In the genomic region with DNA sequence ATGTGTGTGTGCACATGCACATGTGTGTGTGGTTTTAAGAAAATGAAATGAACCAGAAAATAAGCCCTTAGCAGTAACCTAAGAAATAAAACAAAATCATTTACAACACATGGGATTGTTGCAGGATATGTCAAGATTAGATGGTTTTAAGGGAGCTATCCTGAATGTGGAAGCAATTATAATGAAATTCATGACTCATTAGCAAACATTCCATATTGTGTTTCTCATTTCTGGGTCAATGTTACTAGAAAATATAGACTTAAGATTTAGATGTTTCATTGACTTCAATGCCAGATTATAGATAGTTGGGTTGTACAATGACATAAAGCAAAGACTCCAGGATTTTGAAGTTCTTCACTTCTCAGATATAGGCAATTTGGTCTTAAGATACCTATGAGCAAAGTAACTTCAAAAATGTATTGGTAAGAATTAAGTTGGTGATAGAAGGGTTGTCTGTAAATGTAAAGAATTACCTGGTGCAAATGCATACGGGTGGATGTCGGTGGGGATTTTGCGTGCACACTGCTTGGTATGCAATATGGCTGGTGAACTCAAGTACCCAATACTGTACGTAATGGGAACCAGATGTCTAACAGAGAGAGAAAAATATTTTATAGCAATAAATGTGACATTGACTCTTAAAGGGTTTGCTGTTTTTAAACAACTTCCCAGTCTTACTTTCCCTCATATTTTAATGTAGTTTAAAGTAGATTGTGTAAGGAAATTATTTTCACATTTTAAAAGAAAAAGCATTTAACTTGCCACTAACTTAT, we compare ENCODE assay signal across 20 cellular contexts. TPM values are rescaled to one million over a fixed set of nuclear protein-coding genes. Genes with fewer than 3 reads are reported as not detected.
DNase-seq lines count a peak whose midpoint lies in the region; ATAC-seq and TF ChIP-seq lines count a peak whose summit lies in the region.
"Had no signal": no experiment of that assay in that cellular context is flagged by ENCODE, and none has a peak within 500 bp of the region (broad histone marks: within the 10 kb centered on the region; RNA-seq: fewer than 3 reads in every experiment).

No MANE protein-coding gene starts in this region.

- no peaks in the 10 kb centered on the region for H3K4me1 ChIP-seq in ascending aorta
- no peaks in the 10 kb centered on the region for H3K4me1 ChIP-seq in MM.1S (ENCODE audit: low read length)
- H3K4me1 ChIP-seq: prostate gland, uterus had no signal

- no peaks in the 10 kb centered on the region for H4K20me1 ChIP-seq in MM.1S (ENCODE audit: insufficient read depth, low read length)

- intact Hi-C loops in ascending aorta (cut with DNase I), result no loop called here

- H3K9me2 ChIP-seq in MM.1S (replicated peaks; ENCODE audit: insufficient read depth, low read length), result no peaks in the 10 kb centered on the region

- H3K36me3 ChIP-seq in ascending aorta, result peaks cover 0 to 8% of the 10 kb centered on the region in 2 donors
- no peaks in the 10 kb centered on the region for H3K36me3 ChIP-seq in MM.1S (replicated peaks; ENCODE audit: insufficient read depth, low read length)
- H3K36me3 ChIP-seq: prostate gland, uterus had no signal

- no peak overlapping the region for H3K4me3 ChIP-seq in cardiac fibroblast (replicated peaks in 1 of 2; ENCODE audit: low read depth in 2 of 2, low read length in 2 of 2)
- H3K4me3 ChIP-seq in ascending aorta, result no peak overlapping the region
- H3K4me3 ChIP-seq in MM.1S (ENCODE audit: low read length), result no peak overlapping the region
- H3K4me3 ChIP-seq: prostate gland, uterus had no signal

- H3K9me3 ChIP-seq in ascending aorta (no peaks in the 10 kb centered on the region), MM.1S (replicated peaks; ENCODE audit: insufficient read depth, low read length) (no peaks in the 10 kb centered on the region)
- H3K9me3 ChIP-seq: prostate gland, uterus had no signal

- TF ChIP-seq CTCF in AG09319 (IDR thresholded peaks at IDR 0.05; ENCODE audit: low read depth, low read length) (no peak), cardiac fibroblast (IDR thresholded peaks at IDR 0.05; ENCODE audit: low read depth, low read length) (no peak), ascending aorta (IDR thresholded peaks at IDR 0.05) (no peak), MM.1S (IDR thresholded peaks at IDR 0.05; ENCODE audit: low read length) (no peak)

- no peak overlapping the region for H3K9ac ChIP-seq in MM.1S (ENCODE audit: low read length)

- no peak for ATAC-seq in HG02798 (IDR thresholded peaks at IDR 0.05; ENCODE audit: poor library complexity, unreplicated experiment)
- ATAC-seq in HG02840 (IDR thresholded peaks at IDR 0.05; ENCODE audit: low FRiP score, unreplicated experiment), result no peak
- ATAC-seq: stimulated activated naive CD8-positive, alpha-beta T cell treated with anti-CD3 and anti-CD28 coated beads, Interleukin-15, amount 100 ng/mL, for 72 hours had no signal

- no peak overlapping the region for H2AFZ ChIP-seq in MM.1S (ENCODE audit: low read length)

- H3K27me3 ChIP-seq in ascending aorta (no peaks in the 10 kb centered on the region), MM.1S (replicated peaks; ENCODE audit: insufficient read depth, low read length) (no peaks in the 10 kb centered on the region)
- H3K27me3 ChIP-seq: uterus had no signal

- no peaks in the 10 kb centered on the region for H3F3A ChIP-seq in MM.1S (ENCODE audit: insufficient read depth, low read length)

- peak; percentile 67 for DNase-seq in AG09319 (ENCODE audit: extremely low read depth, low read depth)
- peak; percentile 72 for DNase-seq in M059J (ENCODE audit: low read depth)
- DNase-seq in cardiac fibroblast (ENCODE audit: low read depth in 2 of 2), result peak; percentile 44 to 68
- DNase-seq in iris pigment epithelial cell (ENCODE audit: low read depth), result peak; percentile 51
- DNase-seq in ascending aorta (ENCODE audit: low spot score in 2 of 2), result no peak
- no peak for DNase-seq in MM.1S
- DNase-seq: activated CD4-positive, alpha-beta memory T cell treated with anti-CD3 and anti-CD28 coated beads, Interleukin-2, amount 10 ng/mL, durations not matched to agents 7 days and 5 days; AML-193; cortex of kidney; foreskin melanocyte; Karpas-422; naive B cell; NCI-H146; NCI-H510A treated with DMSO at 0.1 percent for 48 hours; stimulated activated CD4-positive, alpha-beta T cell treated with anti-CD3 and anti-CD28 coated beads, Interleukin-15, amount 100 ng/mL, for 24 hours; stimulated activated naive CD8-positive, alpha-beta T cell treated with anti-CD3 and anti-CD28 coated beads, Interleukin-15, amount 100 ng/mL, for 72 hours; uterus had no signal

- H3K79me2 ChIP-seq in MM.1S (ENCODE audit: low read length), result no peaks in the 10 kb centered on the region

- no peak overlapping the region for H3K4me2 ChIP-seq in MM.1S (ENCODE audit: low read depth, low read length)

- H3K27ac ChIP-seq in ascending aorta (no peak overlapping the region), MM.1S (ENCODE audit: low read length) (no peak overlapping the region)
- H3K27ac ChIP-seq: prostate gland, uterus had no signal

RNA-seq across cellular contexts. Expression of a gene that starts 53.9 kb away (rescaled TPM):
- 34.1 and 37.8 TPM in 2 replicates for total RNA-seq in M059J (2014; rRNA removed; shearing (Covaris generic))
- 126 TPM for total RNA-seq in ascending aorta
- total RNA-seq: activated CD4-positive, alpha-beta memory T cell treated with anti-CD3 and anti-CD28 coated beads, Interleukin-2, amount 10 ng/mL, durations not matched to agents 7 days and 5 days had no signal

Comparison
In these comparisons a context has a peak if more than half of its experiments do, and no peak if none do; other contexts are left out.
1. DNase-seq: peak in AG09319 (single experiment), M059J (single experiment), cardiac fibroblast (2 of 2) and iris pigment epithelial cell (single experiment); none in ascending aorta (0 of 2) and MM.1S (single experiment).